In the genomic region with DNA sequence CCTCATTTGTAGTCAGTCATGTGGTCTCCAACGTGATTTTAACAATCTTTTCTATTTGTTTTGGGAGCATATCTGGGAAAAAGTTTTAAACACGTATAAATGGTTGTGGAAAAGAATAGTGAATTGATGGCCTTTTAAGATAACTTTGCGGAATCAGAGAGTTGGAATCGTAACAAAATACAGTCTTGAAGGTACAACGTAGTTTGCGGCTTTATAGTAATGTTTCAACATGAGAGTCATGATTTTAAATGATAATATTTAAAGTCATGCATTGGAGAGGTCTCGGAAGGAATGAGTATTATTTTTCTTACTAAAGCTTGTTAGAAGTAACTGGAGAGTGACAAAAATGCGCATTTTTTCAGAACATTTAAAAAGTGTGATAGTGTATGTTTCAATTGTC, we compare ENCODE assay signal across 7 cellular contexts. TPM values are rescaled to one million over a fixed set of nuclear protein-coding genes. Genes with fewer than 3 reads are reported as not detected.
DNase-seq lines count a peak whose midpoint lies in the region; ATAC-seq lines count a peak whose summit lies in the region.

No MANE protein-coding gene starts in this region.

- H3K27ac Mint-ChIP-seq in activated T-helper 1 cell treated with anti-CD3 and anti-CD28 coated beads, Interleukin-12 subunit alpha, Interleukin-12 subunit beta, Interleukin-2, Interleukin-4 antibody, amounts not matched to agents 30 ng/mL and 10 ng/mL and 1 ng/mL, durations not matched to agents 14 hours and 24 hours and 36 hours = peak overlapping the region; percentile 99
- H3K27ac Mint-ChIP-seq in stimulated activated naive B cell treated with anti-CD40 and anti-IgM and Interleukin-4, amounts not matched to agents 10 μg/mL and 1 μg/mL and 100 μg/mL, for 72 hours = peak overlapping the region; percentile 98

- H3K4me1 Mint-ChIP-seq in activated T-helper 1 cell treated with anti-CD3 and anti-CD28 coated beads, Interleukin-12 subunit alpha, Interleukin-12 subunit beta, Interleukin-2, Interleukin-4 antibody, amounts not matched to agents 30 ng/mL and 10 ng/mL and 1 ng/mL, durations not matched to agents 14 hours and 24 hours and 36 hours (ENCODE audit: low read depth) = peaks cover 59% of the 10 kb centered on the region
- H3K4me1 Mint-ChIP-seq in stimulated activated naive B cell treated with anti-CD40 and anti-IgM and Interleukin-4, amounts not matched to agents 10 μg/mL and 1 μg/mL and 100 μg/mL, for 72 hours = peaks cover 14 to 26% of the 10 kb centered on the region in 2 donors

- peak overlapping the region; percentile 98 for H3K4me3 Mint-ChIP-seq in activated T-helper 1 cell treated with anti-CD3 and anti-CD28 coated beads, Interleukin-12 subunit alpha, Interleukin-12 subunit beta, Interleukin-2, Interleukin-4 antibody, amounts not matched to agents 30 ng/mL and 10 ng/mL and 1 ng/mL, durations not matched to agents 14 hours and 24 hours and 36 hours
- peak overlapping the region; percentile 93 to 97 for H3K4me3 Mint-ChIP-seq in stimulated activated naive B cell treated with anti-CD40 and anti-IgM and Interleukin-4, amounts not matched to agents 10 μg/mL and 1 μg/mL and 100 μg/mL, for 72 hours

- H3K27me3 Mint-ChIP-seq in activated T-helper 1 cell treated with anti-CD3 and anti-CD28 coated beads, Interleukin-12 subunit alpha, Interleukin-12 subunit beta, Interleukin-2, Interleukin-4 antibody, amounts not matched to agents 30 ng/mL and 10 ng/mL and 1 ng/mL, durations not matched to agents 14 hours and 24 hours and 36 hours (ENCODE audit: insufficient read depth) = peaks cover 2% of the 10 kb centered on the region
- no peaks in the 10 kb centered on the region for H3K27me3 Mint-ChIP-seq in stimulated activated naive B cell treated with anti-CD40 and anti-IgM and Interleukin-4, amounts not matched to agents 10 μg/mL and 1 μg/mL and 100 μg/mL, for 72 hours

- H3K9me3 Mint-ChIP-seq in activated T-helper 1 cell treated with anti-CD3 and anti-CD28 coated beads, Interleukin-12 subunit alpha, Interleukin-12 subunit beta, Interleukin-2, Interleukin-4 antibody, amounts not matched to agents 30 ng/mL and 10 ng/mL and 1 ng/mL, durations not matched to agents 14 hours and 24 hours and 36 hours = peaks cover 4% of the 10 kb centered on the region
- peaks cover 3 to 5% of the 10 kb centered on the region in 2 donors for H3K9me3 Mint-ChIP-seq in stimulated activated naive B cell treated with anti-CD40 and anti-IgM and Interleukin-4, amounts not matched to agents 10 μg/mL and 1 μg/mL and 100 μg/mL, for 72 hours

- ATAC-seq in stimulated activated naive B cell treated with anti-CD40 and anti-IgM and Interleukin-4, amounts not matched to agents 10 μg/mL and 1 μg/mL and 100 μg/mL, for 72 hours (replicated peaks) = no peak
- no peak for ATAC-seq in HG03196 (IDR thresholded peaks at IDR 0.05; ENCODE audit: unreplicated experiment)

- peaks cover 25% of the 10 kb centered on the region for H3K36me3 Mint-ChIP-seq in activated T-helper 1 cell treated with anti-CD3 and anti-CD28 coated beads, Interleukin-12 subunit alpha, Interleukin-12 subunit beta, Interleukin-2, Interleukin-4 antibody, amounts not matched to agents 30 ng/mL and 10 ng/mL and 1 ng/mL, durations not matched to agents 14 hours and 24 hours and 36 hours (ENCODE audit: low read depth)
- H3K36me3 Mint-ChIP-seq in stimulated activated naive B cell treated with anti-CD40 and anti-IgM and Interleukin-4, amounts not matched to agents 10 μg/mL and 1 μg/mL and 100 μg/mL, for 72 hours = peaks cover 27 to 44% of the 10 kb centered on the region in 2 donors

- intact Hi-C loops in activated T-helper 1 cell treated with anti-CD3 and anti-CD28 coated beads, Interleukin-12 subunit alpha, Interleukin-12 subunit beta, Interleukin-2, Interleukin-4 antibody, amounts not matched to agents 30 ng/mL and 10 ng/mL and 1 ng/mL, durations not matched to agents 14 hours and 24 hours and 36 hours (cut with micrococcal nuclease) = loop anchor here (1.0 to 10.0 kb wide), 3 partner anchors 9 to 156 kb away; no protein-coding TSS in a partner anchor

- H3K4me3 ChIP-seq in iPS-11a (ENCODE audit: low read depth, low read length) = peak overlapping the region; percentile 85

- DNase-seq in HT-29 (ENCODE audit: low spot score) (peak; percentile 23), UCSD-AML1 (lab: John Stamatoyannopoulos, UW; ENCODE audit: unreplicated experiment) (no peak), GF-D8 (lab: John Stamatoyannopoulos, UW) (no peak)
- DNase-seq in activated T-helper 1 cell treated with anti-CD3 and anti-CD28 coated beads, Interleukin-12 subunit alpha, Interleukin-12 subunit beta, Interleukin-2, Interleukin-4 antibody, amounts not matched to agents 30 ng/mL and 10 ng/mL and 1 ng/mL, durations not matched to agents 14 hours and 24 hours and 36 hours (ENCODE audit: low spot score) = no peak
- DNase-seq in stimulated activated naive B cell treated with anti-CD40 and anti-IgM and Interleukin-4, amounts not matched to agents 10 μg/mL and 1 μg/mL and 100 μg/mL, for 72 hours = no peak

RNA-seq across cellular contexts. Expression of a gene that starts 1.6 kb away (rescaled TPM):
- total RNA-seq in HT-29 (2014; rRNA removed; shearing (Covaris generic)) = 9.5 and 10.7 TPM in 2 replicates
- total RNA-seq in activated T-helper 1 cell treated with anti-CD3 and anti-CD28 coated beads, Interleukin-12 subunit alpha, Interleukin-12 subunit beta, Interleukin-2, Interleukin-4 antibody, amounts not matched to agents 30 ng/mL and 10 ng/mL and 1 ng/mL, durations not matched to agents 14 hours and 24 hours and 36 hours = 53.9 and 58.1 TPM in 2 replicates
